16 cellular contexts compared by ENCODE assay signal in the genomic region with DNA sequence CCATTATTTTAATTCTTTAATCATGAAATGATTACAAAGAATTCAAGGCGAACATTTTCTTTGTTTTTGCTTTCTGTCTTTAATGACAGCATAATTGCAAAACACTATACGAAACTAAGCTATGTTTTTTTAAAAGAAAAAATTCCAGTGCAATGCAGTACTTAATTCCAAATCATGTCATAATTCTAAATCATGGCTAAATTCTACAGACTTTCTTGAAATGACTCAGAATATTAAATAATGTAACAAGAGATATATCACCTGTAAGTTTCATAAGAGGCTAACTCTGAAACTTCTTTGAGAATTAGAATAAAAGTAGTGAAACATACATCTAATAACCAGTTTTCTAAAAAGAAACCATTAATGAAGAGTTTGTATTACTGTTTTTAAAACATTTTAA.
DNase-seq lines count a peak whose midpoint lies in the region; ATAC-seq, FAIRE-seq and TF ChIP-seq lines count a peak whose summit lies in the region.
"Had no signal": no experiment of that assay in that cellular context is flagged by ENCODE, and none has a peak within 500 bp of the region (broad histone marks: within the 10 kb centered on the region; RNA-seq: fewer than 3 reads in every experiment).

No MANE protein-coding gene starts in this region.

- H3K27ac ChIP-seq in GM12878 (ENCODE audit: control insufficient read depth, insufficient read depth) (no peak overlapping the region), kidney (ENCODE audit: low read depth in 2 of 2, low read length in 2 of 2) (no peak overlapping the region), trophoblast cell (ENCODE audit: low read depth, low read length) (no peak overlapping the region)

- H4K91ac ChIP-seq in trophoblast cell (ENCODE audit: low read depth, low read length): no peak overlapping the region

- no peaks in the 10 kb centered on the region for H4K20me1 ChIP-seq in GM12878 (ENCODE audit: control insufficient read depth, insufficient read depth)

- TF ChIP-seq CTCF in GM12878 (IDR thresholded peaks at IDR 0.05 in 2 of 3, conservative IDR thresholded peaks at IDR 0.05 in 1 of 3; ENCODE audit: control insufficient read depth in 2 of 3, extremely low read depth in 1 of 3, insufficient read depth in 1 of 3, low read depth in 3 of 3, low read length in 3 of 3) (no peak), kidney (IDR thresholded peaks at IDR 0.05; ENCODE audit: borderline replicate concordance, extremely low read depth, insufficient read depth) (no peak)

- H3K4me2 ChIP-seq in GM12878 (ENCODE audit: control insufficient read depth, insufficient read depth): no peak overlapping the region
- H3K4me2 ChIP-seq in trophoblast cell (ENCODE audit: low read length): no peak overlapping the region

- no peak overlapping the region for H2BK12ac ChIP-seq in trophoblast cell (ENCODE audit: low read length)

- intact Hi-C loops in GM12878 (cut with micrococcal nuclease; ENCODE audit: unreplicated experiment) (loop anchor here (10.0 kb wide), 1 partner anchor 161 kb away; no protein-coding TSS in a partner anchor), kidney (cut with DNase I) (no loop called here)

- no peak overlapping the region for H2AFZ ChIP-seq in GM12878 (ENCODE audit: control insufficient read depth, low read depth, low read length)
- H2AFZ ChIP-seq in trophoblast cell (ENCODE audit: insufficient read depth, low read length, poor library complexity): no peak overlapping the region

- CTCF ChIA-PET in GM12878 (lab: Yijun Ruan, JAX): interaction anchor here (1.0 kb wide), 1 partner anchor 495 kb away, joined by 5 read pairs; no protein-coding TSS in a partner anchor

- H2BK120ac ChIP-seq in trophoblast cell (ENCODE audit: insufficient read depth, low read length, poor library complexity): no peak overlapping the region

- H4K12ac ChIP-seq in trophoblast cell (ENCODE audit: low read depth, low read length): no peak overlapping the region

- TF ChIP-seq POLR2A in GM12878 (IDR thresholded peaks at IDR 0.05; ENCODE audit: low read depth, low read length): no peak

- no peak overlapping the region for H3K4me3 ChIP-seq in GM12878
- no peak overlapping the region for H3K4me3 ChIP-seq in kidney (ENCODE audit: low read length in 2 of 2)
- H3K4me3 ChIP-seq in trophoblast cell (ENCODE audit: low read depth, low read length): no peak overlapping the region

- no peak overlapping the region for H4K8ac ChIP-seq in trophoblast cell (ENCODE audit: low read depth, low read length)

- no peak for TF ChIP-seq EP300 in GM12878 (IDR thresholded peaks at IDR 0.05; ENCODE audit: borderline replicate concordance in 1 of 2, control insufficient read depth in 1 of 2, low read depth in 2 of 2, low read length in 2 of 2)

- H3K79me2 ChIP-seq in GM12878 (ENCODE audit: control insufficient read depth, insufficient read depth, low read length): no peaks in the 10 kb centered on the region
- no peaks in the 10 kb centered on the region for H3K79me2 ChIP-seq in trophoblast cell (ENCODE audit: control insufficient read depth, insufficient read depth, low read length, poor library complexity)

- no peak overlapping the region for H2BK5ac ChIP-seq in trophoblast cell (ENCODE audit: low read depth, low read length, poor library complexity)

- no peak for TF ChIP-seq RAD21 in GM12878 (IDR thresholded peaks at IDR 0.05; ENCODE audit: insufficient read depth, low read depth, low read length)

- no peak; the same call in 2 of the 3 replicates for ATAC-seq in GM12878

- SMC1A ChIA-PET in GM12878 (lab: Charles Lee; ENCODE audit: uncharacterized antibody, unreplicated experiment): interaction anchor here (0.7 to 5.9 kb wide), 6 partner anchors 10 to 309 kb away, joined by 3 to 40 read pairs (median 4); no protein-coding TSS in a partner anchor

- in situ Hi-C loops in GM12878 (cut with MboI): no loop called here

- H3K4me1 ChIP-seq in GM12878 (ENCODE audit: control insufficient read depth, insufficient read depth, low read length) (no peaks in the 10 kb centered on the region), kidney (ENCODE audit: control insufficient read depth in 1 of 2, insufficient read depth in 1 of 2, low read depth in 1 of 2, low read length in 2 of 2) (no peaks in the 10 kb centered on the region), trophoblast cell (ENCODE audit: control insufficient read depth in 1 of 2, insufficient read depth in 2 of 2, low read length in 2 of 2) (no peaks in the 10 kb centered on the region)
- H3K4me1 ChIP-seq: Caco-2 had no signal

- POLR2A ChIA-PET in GM12878 (lab: Charles Lee): interaction anchor here (1.4 kb wide), 1 partner anchor 18 kb away, joined by 4 read pairs; no protein-coding TSS in a partner anchor

- FAIRE-seq in RCC 7860 (lab: Jason Lieb, UNC): peak; percentile 56
- FAIRE-seq in GM12878 (lab: Jason Lieb, UNC): no peak
- FAIRE-seq in kidney (lab: Jason Lieb, UNC): peak; percentile 86
- FAIRE-seq: GM12891, GM18507, H1 had no signal

- H3K79me1 ChIP-seq in trophoblast cell (ENCODE audit: low read length): no peaks in the 10 kb centered on the region

- no peak overlapping the region for H3K18ac ChIP-seq in trophoblast cell (ENCODE audit: low read length)

- H3K23ac ChIP-seq in trophoblast cell (ENCODE audit: low read length): no peak overlapping the region

- H2AK5ac ChIP-seq in trophoblast cell (ENCODE audit: low read length): no peak overlapping the region

- 2% methylated on average over 2 of the region's 2 CpGs for WGBS in GM12878 (ENCODE audit: insufficient coverage, insufficient replicate concordance, low lambda C conversion rate, missing lambda C conversion rate)
- whole genome bisulfite sequencing in trophoblast cell (ENCODE audit: extremely low coverage, insufficient coverage, insufficient read length): no CpG with 5 or more reads among the region's 2 CpGs

- DNase-seq in RCC 7860 (ENCODE audit: low spot score) (no peak), GM12878 (ENCODE audit: low read depth, low spot score) (no peak), kidney (no peak), COLO668 (lab: John Stamatoyannopoulos, UW; ENCODE audit: unreplicated experiment) (no peak), trophoblast cell (no peak)
- no peak for DNase-seq in stimulated activated naive CD4-positive, alpha-beta T cell treated with Interleukin-2 at 50 U/mL for 16 hours (lab: John Stamatoyannopoulos, UW)
- DNase-seq: C1 segment of cervical spinal cord; Caco-2; CD4-positive, alpha-beta memory T cell; DMS153; DND-41; H7; HCEC 1CT had no signal

- H3K14ac ChIP-seq in trophoblast cell (ENCODE audit: low read length): no peak overlapping the region

- BruUV-seq in GM12878 (replicated peaks; lab: Mats Ljungman, UMichigan): no TSS peak

- no peak overlapping the region for H3K4ac ChIP-seq in trophoblast cell (ENCODE audit: low read depth, low read length)

- RAD21 ChIA-PET in GM12878 (lab: Charles Lee; ENCODE audit: unreplicated experiment): interaction anchor here (1.0 kb wide), 1 partner anchor 810 kb away, joined by 4 read pairs; no protein-coding TSS in a partner anchor

- H3K27me3 ChIP-seq in GM12878 (replicated peaks in 1 of 2; ENCODE audit: control insufficient read depth in 2 of 2, insufficient read depth in 2 of 2, low read length in 1 of 2) (no peaks in the 10 kb centered on the region), trophoblast cell (ENCODE audit: insufficient read depth, low read length) (no peaks in the 10 kb centered on the region)

- no peaks in the 10 kb centered on the region for H3K9me3 ChIP-seq in GM12878 (replicated peaks; ENCODE audit: control insufficient read depth, insufficient read depth, low read length)
- H3K9me3 ChIP-seq in kidney (ENCODE audit: control insufficient read depth in 1 of 2, low read length in 2 of 2): no peaks in the 10 kb centered on the region
- no peaks in the 10 kb centered on the region for H3K9me3 ChIP-seq in trophoblast cell (ENCODE audit: insufficient read depth, low read depth, low read length)
- H3K9me3 ChIP-seq: Caco-2 had no signal

- H3K36me3 ChIP-seq in GM12878 (ENCODE audit: control insufficient read depth in 2 of 2, insufficient read depth in 2 of 2, low read length in 1 of 2) (no peaks in the 10 kb centered on the region), kidney (ENCODE audit: control insufficient read depth in 1 of 2, insufficient read depth in 2 of 2, low read length in 2 of 2) (no peaks in the 10 kb centered on the region), trophoblast cell (ENCODE audit: control insufficient read depth in 1 of 2, insufficient read depth in 2 of 2, low read length in 2 of 2) (no peaks in the 10 kb centered on the region)

- H3K9ac ChIP-seq in GM12878 (ENCODE audit: control insufficient read depth, insufficient read depth, low read length): no peak overlapping the region
- H3K9ac ChIP-seq in kidney (ENCODE audit: low read length in 2 of 2): no peak overlapping the region
- no peak overlapping the region for H3K9ac ChIP-seq in trophoblast cell (ENCODE audit: low read length)

TF ChIP-seq in GM12878, 131 proteins besides CTCF, POLR2A, EP300 and RAD21:
- TF ChIP-seq ATF7 (IDR thresholded peaks at IDR 0.05; ENCODE audit: low read depth): peak; percentile 24; the same call in 1 of the 2 replicates
- 0 out of 2 replicates have a peak, but pooled peaks have one; percentile 29 for TF ChIP-seq JUND (IDR thresholded peaks at IDR 0.05; ENCODE audit: low read depth, low read length)
- TF ChIP-seq MTA2 (IDR thresholded peaks at IDR 0.05; ENCODE audit: low read depth): peak; percentile 37; the same call in 1 of the 2 replicates
- TF ChIP-seq, protein P1, sequence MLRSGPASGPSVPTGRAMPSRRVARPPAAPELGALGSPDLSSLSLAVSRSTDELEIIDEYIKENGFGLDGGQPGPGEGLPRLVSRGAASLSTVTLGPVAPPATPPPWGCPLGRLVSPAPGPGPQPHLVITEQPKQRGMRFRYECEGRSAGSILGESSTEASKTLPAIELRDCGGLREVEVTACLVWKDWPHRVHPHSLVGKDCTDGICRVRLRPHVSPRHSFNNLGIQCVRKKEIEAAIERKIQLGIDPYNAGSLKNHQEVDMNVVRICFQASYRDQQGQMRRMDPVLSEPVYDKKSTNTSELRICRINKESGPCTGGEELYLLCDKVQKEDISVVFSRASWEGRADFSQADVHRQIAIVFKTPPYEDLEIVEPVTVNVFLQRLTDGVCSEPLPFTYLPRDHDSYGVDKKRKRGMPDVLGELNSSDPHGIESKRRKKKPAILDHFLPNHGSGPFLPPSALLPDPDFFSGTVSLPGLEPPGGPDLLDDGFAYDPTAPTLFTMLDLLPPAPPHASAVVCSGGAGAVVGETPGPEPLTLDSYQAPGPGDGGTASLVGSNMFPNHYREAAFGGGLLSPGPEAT (IDR thresholded peaks at IDR 0.05; ENCODE audit: low read depth): peak; percentile 52
- TF ChIP-seq CBX5 (IDR thresholded peaks at IDR 0.05; ENCODE audit: low read depth): no peak
